In the genomic region with DNA sequence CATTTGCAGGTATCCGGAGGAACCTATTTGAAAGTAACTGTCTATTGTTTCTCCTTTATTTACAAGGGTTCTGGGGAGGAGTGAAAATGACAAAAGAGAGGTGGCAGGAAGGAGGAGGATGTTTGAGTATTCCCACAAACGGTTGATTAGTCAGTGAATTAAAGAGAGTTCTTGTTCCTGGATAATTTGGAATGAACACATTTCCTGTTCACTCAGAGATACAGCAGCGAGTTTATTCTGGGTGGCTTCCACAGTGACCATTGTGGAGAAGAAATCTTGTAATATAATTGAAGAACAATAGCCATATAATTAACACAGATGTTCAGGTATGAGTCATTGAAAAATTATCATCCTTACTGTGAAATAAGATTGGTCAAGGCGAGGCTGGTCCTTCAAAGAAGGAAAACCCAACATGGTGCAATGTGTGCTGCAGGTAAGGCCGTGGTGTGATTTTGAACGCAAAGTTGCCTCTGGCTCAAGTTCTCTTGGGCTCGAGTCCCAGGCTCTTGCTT, we compare ENCODE assay signal across 17 cellular contexts.
DNase-seq lines count a peak whose midpoint lies in the region; ATAC-seq, FAIRE-seq and TF ChIP-seq lines count a peak whose summit lies in the region.
"Had no signal": no experiment of that assay in that cellular context is flagged by ENCODE, and none has a peak within 500 bp of the region (broad histone marks: within the 10 kb centered on the region; RNA-seq: fewer than 3 reads in every experiment).

No MANE protein-coding gene starts in this region.

- POLR2A ChIA-PET in HCT116 (lab: Charles Lee) = no interaction called here
- POLR2A ChIA-PET in activated B cell treated with CpG ODN at 0.5 μM for 24 hours (lab: Charles Lee) = interaction anchor here (0.7 kb wide), 2 partner anchors 97 to 130 kb away, joined by 3 to 6 read pairs; no protein-coding TSS in a partner anchor

- H3K27ac Mint-ChIP-seq in Calu3 (ENCODE audit: unreplicated experiment) (peak overlapping the region; percentile 90), activated B cell treated with CpG ODN at 0.5 μM for 24 hours (peak overlapping the region; percentile 35)
- H3K27ac Mint-ChIP-seq: activated CD4-positive, alpha-beta memory T cell treated with anti-CD3 and anti-CD28 coated beads, Interleukin-2, amount 10 ng/mL, durations not matched to agents 7 days and 5 days had no signal

- H3K9me3 Mint-ChIP-seq in Calu3 (ENCODE audit: low read depth, unreplicated experiment) (peaks cover 8% of the 10 kb centered on the region), activated B cell treated with CpG ODN at 0.5 μM for 24 hours (peaks cover 7% of the 10 kb centered on the region)
- H3K9me3 Mint-ChIP-seq: CD8-positive, alpha-beta memory T cell had no signal

- no peak for TF ChIP-seq CTCF in Calu3 (IDR thresholded peaks at IDR 0.05; ENCODE audit: unreplicated experiment)
- no peak for TF ChIP-seq CTCF in HCT116 (IDR thresholded peaks at IDR 0.05 in 2 of 3, conservative IDR thresholded peaks at IDR 0.05 in 1 of 3; ENCODE audit: borderline replicate concordance in 1 of 3, insufficient read depth in 1 of 3, low read depth in 2 of 3, low read length in 2 of 3)
- no peak for TF ChIP-seq CTCF in activated B cell treated with CpG ODN at 0.5 μM for 24 hours (IDR thresholded peaks at IDR 0.05)
- TF ChIP-seq CTCF in keratinocyte (optimal IDR thresholded peaks at IDR 0.05 in 1 of 3, IDR thresholded peaks at IDR 0.05 in 1 of 3, conservative IDR thresholded peaks at IDR 0.05 in 1 of 3; ENCODE audit: extremely low read depth in 1 of 3, insufficient read depth in 2 of 3, low read length in 3 of 3) = no peak
- no peak for TF ChIP-seq CTCF in spleen (IDR thresholded peaks at IDR 0.05 in 8 of 11, conservative IDR thresholded peaks at IDR 0.05 in 3 of 11)

- H3K9me2 ChIP-seq in HCT116 (ENCODE audit: insufficient read depth) = no peaks in the 10 kb centered on the region

- no peak overlapping the region for H3K4me2 ChIP-seq in HCT116 (ENCODE audit: low read length)
- peak overlapping the region; percentile 27 for H3K4me2 ChIP-seq in keratinocyte (ENCODE audit: control insufficient read depth, extremely low read depth, insufficient read depth, low read depth, low read length)

- H3K27me3 ChIP-seq in HCT116 (ENCODE audit: insufficient read depth, low read length) = no peaks in the 10 kb centered on the region
- no peaks in the 10 kb centered on the region for H3K27me3 ChIP-seq in keratinocyte (ENCODE audit: control insufficient read depth, extremely low read depth, insufficient read depth, low read length)
- H3K27me3 ChIP-seq in spleen (replicated peaks in 1 of 7) = no peaks in the 10 kb centered on the region
- H3K27me3 ChIP-seq: Peyer's patch, tibial artery had no signal

- H3K36me3 ChIP-seq in HCT116 (ENCODE audit: control insufficient read depth in 1 of 2, insufficient read depth in 2 of 2, low read length in 2 of 2) (no peaks in the 10 kb centered on the region), keratinocyte (ENCODE audit: control insufficient read depth in 2 of 2, extremely low read depth in 1 of 2, insufficient read depth in 2 of 2, low read length in 2 of 2) (no peaks in the 10 kb centered on the region), spleen (no peaks in the 10 kb centered on the region)
- H3K36me3 ChIP-seq: Peyer's patch, tibial artery had no signal

- H3K36me3 Mint-ChIP-seq in Calu3 (ENCODE audit: insufficient read depth, unreplicated experiment) (peaks cover 14% of the 10 kb centered on the region), activated B cell treated with CpG ODN at 0.5 μM for 24 hours (ENCODE audit: low read depth) (no peaks in the 10 kb centered on the region)

- RAD21 ChIA-PET in HCT116 (lab: Charles Lee; ENCODE audit: low non-redundant PET in 1 of 2, low total read pairs in 2 of 2, uncharacterized antibody in 2 of 2, unreplicated experiment in 2 of 2) = no interaction called here

- no TSS peak for BruUV-seq in Calu3 (replicated peaks; lab: Mats Ljungman, UMichigan)
- no TSS peak for BruUV-seq in HCT116 (replicated peaks; lab: Mats Ljungman, UMichigan)

- WGBS in spleen, 5 donors = 70 to 77% (median 74%) methylated on average over 7 of the region's 7 CpGs

- H3K4me3 ChIP-seq in HCT116 (replicated peaks in 1 of 2; ENCODE audit: low read depth in 1 of 2, low read length in 2 of 2) = no peak overlapping the region
- no peak overlapping the region for H3K4me3 ChIP-seq in keratinocyte (ENCODE audit: control insufficient read depth in 2 of 3, extremely low read depth in 1 of 3, insufficient read depth in 2 of 3, low read depth in 1 of 3, low read length in 3 of 3)
- H3K4me3 ChIP-seq in spleen = no peak overlapping the region
- H3K4me3 ChIP-seq: lung, Peyer's patch, tibial artery had no signal

- DNase-seq in Calu3 = no peak
- DNase-seq in HCT116 (ENCODE audit: low read depth, low spot score) = no peak
- DNase-seq in activated B cell treated with CpG ODN at 0.5 μM for 24 hours = no peak
- DNase-seq in keratinocyte (ENCODE audit: low read depth, low spot score) = no peak
- DNase-seq in spleen = no peak
- DNase-seq in middle frontal gyrus (ENCODE audit: extremely low spot score, low spot score) = no peak
- DNase-seq in NCI-H2227 treated with DMSO at 0.1 percent for 48 hours (lab: John Stamatoyannopoulos, UW) = no peak
- DNase-seq in stimulated activated naive CD4-positive, alpha-beta T cell treated with Interleukin-2 at 50 U/mL for 16 hours (lab: John Stamatoyannopoulos, UW) = no peak
- DNase-seq: activated CD4-positive, alpha-beta memory T cell treated with anti-CD3 and anti-CD28 coated beads, Interleukin-2, amount 10 ng/mL, durations not matched to agents 7 days and 5 days; activated effector memory CD4-positive, alpha-beta T cell treated with Interleukin-2 at 50 U/mL for 16 hours; CD8-positive, alpha-beta memory T cell; NCI-H226; Peyer's patch; stimulated activated CD4-positive, alpha-beta T cell treated with anti-CD3 and anti-CD28 coated beads, Interleukin-15, amount 100 ng/mL, for 24 hours; T1000; tibial artery had no signal

- H3K4me3 Mint-ChIP-seq in Calu3 (ENCODE audit: low read depth, unreplicated experiment) = peak overlapping the region; percentile 52
- H3K4me3 Mint-ChIP-seq in activated B cell treated with CpG ODN at 0.5 μM for 24 hours = no peak overlapping the region
- H3K4me3 Mint-ChIP-seq: activated CD4-positive, alpha-beta memory T cell treated with anti-CD3 and anti-CD28 coated beads, Interleukin-2, amount 10 ng/mL, durations not matched to agents 7 days and 5 days; CD8-positive, alpha-beta memory T cell had no signal

- H3K9me3 ChIP-seq in HCT116 (ENCODE audit: control insufficient read depth in 1 of 2, insufficient read depth in 1 of 2, low read depth in 1 of 2, low read length in 2 of 2) (no peaks in the 10 kb centered on the region), keratinocyte (ENCODE audit: control insufficient read depth, low read depth, low read length) (no peaks in the 10 kb centered on the region), spleen (no peaks in the 10 kb centered on the region)
- H3K9me3 ChIP-seq: Peyer's patch, tibial artery had no signal

- H3K4me1 Mint-ChIP-seq in Calu3 (ENCODE audit: low read depth, unreplicated experiment) (peaks cover 41% of the 10 kb centered on the region), activated B cell treated with CpG ODN at 0.5 μM for 24 hours (peaks cover 27% of the 10 kb centered on the region)

- intact Hi-C loops in Calu3 (cut with micrococcal nuclease; ENCODE audit: unreplicated experiment) = loop anchor here (2.0 kb wide), 1 partner anchor 186 kb away; no protein-coding TSS in a partner anchor
- intact Hi-C loops in HCT116 (cut with micrococcal nuclease) = no loop called here
- intact Hi-C loops in activated B cell treated with CpG ODN at 0.5 μM for 24 hours (cut with micrococcal nuclease) = no loop called here
- intact Hi-C loops in spleen (cut with DNase I; ENCODE audit: low total_unique reads) = no loop called here

- peak overlapping the region; percentile 14 for H2AFZ ChIP-seq in HCT116 (ENCODE audit: low read depth, low read length, poor library complexity, severe bottlenecking)
- H2AFZ ChIP-seq in keratinocyte (ENCODE audit: control insufficient read depth, low read length) = peak overlapping the region; percentile 1

- no peak for TF ChIP-seq RAD21 in HCT116 (IDR thresholded peaks at IDR 0.05; ENCODE audit: low read depth)

- H3K27me3 Mint-ChIP-seq in Calu3 (ENCODE audit: unreplicated experiment) (no peaks in the 10 kb centered on the region), activated B cell treated with CpG ODN at 0.5 μM for 24 hours (no peaks in the 10 kb centered on the region)

- ATAC-seq in HCT116 (no peak), activated B cell treated with CpG ODN at 0.5 μM for 24 hours (ENCODE audit: low read depth) (no peak)

- peak; percentile 89 for FAIRE-seq in keratinocyte (lab: Jason Lieb, UNC)

- TF ChIP-seq POLR2A in HCT116 (IDR thresholded peaks at IDR 0.05; ENCODE audit: borderline replicate concordance, extremely low read depth, insufficient read depth, insufficient read length) (no peak), spleen (IDR thresholded peaks at IDR 0.05) (no peak)

- no peak overlapping the region for H3K27ac ChIP-seq in HCT116 (ENCODE audit: low read depth, low read length)
- peak overlapping the region; percentile 55 for H3K27ac ChIP-seq in keratinocyte (ENCODE audit: control insufficient read depth, insufficient read depth, low read length)
- no peak overlapping the region for H3K27ac ChIP-seq in spleen
- H3K27ac ChIP-seq: Peyer's patch, tibial artery had no signal

- no peak overlapping the region for H3K9ac ChIP-seq in HCT116 (ENCODE audit: low read length)
- H3K9ac ChIP-seq in keratinocyte (ENCODE audit: control insufficient read depth, extremely low read depth, insufficient read depth, low read length) = no peak overlapping the region

- H3K9me1 ChIP-seq in keratinocyte (ENCODE audit: control insufficient read depth, extremely low read depth, insufficient read depth, low read length) = no peaks in the 10 kb centered on the region

- dilution Hi-C loops in keratinocyte (cut with MboI; ENCODE audit: extremely low pct_ligation_motif_present, low sequenced_read_pairs) = no loop called here

- H4K20me1 ChIP-seq in HCT116 (ENCODE audit: insufficient read depth) (no peaks in the 10 kb centered on the region), keratinocyte (ENCODE audit: control insufficient read depth, extremely low read depth, insufficient read depth, low read length) (no peaks in the 10 kb centered on the region)

- H3K4me1 ChIP-seq in HCT116 (ENCODE audit: control insufficient read depth in 1 of 2, insufficient read depth in 2 of 2, low read length in 2 of 2) = peaks cover 0 to 6% of the 10 kb centered on the region in 2 experiments; a peak in 1 of 4 replicates
- H3K4me1 ChIP-seq in keratinocyte (ENCODE audit: control insufficient read depth, extremely low read depth, insufficient read depth, low read length) = peaks cover 26% of the 10 kb centered on the region
- H3K4me1 ChIP-seq in spleen = peaks cover 0 to 12% (median 0%) of the 10 kb centered on the region in 6 donors
- H3K4me1 ChIP-seq: Peyer's patch, tibial artery had no signal

- CTCF ChIA-PET in Calu3 (lab: Charles Lee) = no interaction called here
- CTCF ChIA-PET in HCT116 (lab: Charles Lee) = no interaction called here
- CTCF ChIA-PET in activated B cell treated with CpG ODN at 0.5 μM for 24 hours (lab: Charles Lee) = no interaction called here

- H3K79me2 ChIP-seq in HCT116 (ENCODE audit: insufficient read depth, low read length) (no peaks in the 10 kb centered on the region), keratinocyte (ENCODE audit: control insufficient read depth, insufficient read depth, low read length) (no peaks in the 10 kb centered on the region)
